ENCODE assay signal across 11 cellular contexts in genomic region chr4:40515037-40515397, GRCh38.
A peak's percentile ranks its signal among the peaks of the same experiment; 100 is the strongest.
DNase-seq lines count a peak whose midpoint lies in the region; ATAC-seq and TF ChIP-seq lines count a peak whose summit lies in the region.
"Had no signal": no experiment of that assay in that cellular context is flagged by ENCODE, and none has a peak within 500 bp of the region (broad histone marks: within the 10 kb centered on the region; RNA-seq: fewer than 3 reads in every experiment).

No MANE protein-coding gene starts in this region.

- BruUV-seq in mammary epithelial cell (replicated peaks; lab: Mats Ljungman, UMichigan): no TSS peak

- DNase-seq in ACHN (peak; percentile 78), LoVo (ENCODE audit: low spot score) (peak; percentile 33), mammary epithelial cell (peak; percentile 70), mucosa of descending colon (peak in 1 of 3 donors; percentile 40), SIG-M5 treated with dmso at 0.1 percent for 504 hours (lab: John Stamatoyannopoulos, UW; ENCODE audit: unreplicated experiment) (no peak)
- DNase-seq in activated effector memory CD4-positive, alpha-beta T cell treated with Interleukin-2 at 50 U/mL for 16 hours: no peak
- no peak for DNase-seq in activated naive CD4-positive, alpha-beta T cell treated with anti-CD3 and anti-CD28 coated beads, Interleukin-2, amount 50 U/mL, for 16 hours
- DNase-seq: C1 segment of cervical spinal cord, NCI-H1436 had no signal

- intact Hi-C loops in mammary epithelial cell (cut with micrococcal nuclease): no loop called here
- intact Hi-C loops in mucosa of descending colon (cut with DNase I, micrococcal nuclease): no loop called here

- H3K9me3 ChIP-seq in mammary epithelial cell (replicated peaks; ENCODE audit: insufficient read depth, low read length) (no peaks in the 10 kb centered on the region), mucosa of descending colon (no peaks in the 10 kb centered on the region)

- no peak for TF ChIP-seq CTCF in mammary epithelial cell (conservative IDR thresholded peaks at IDR 0.05 in 1 of 2, IDR thresholded peaks at IDR 0.05 in 1 of 2; ENCODE audit: extremely low read depth in 1 of 2, insufficient read depth in 1 of 2, low read depth in 1 of 2, low read length in 2 of 2)
- no peak for TF ChIP-seq CTCF in mucosa of descending colon (IDR thresholded peaks at IDR 0.05)

- H3K27me3 ChIP-seq in mammary epithelial cell (ENCODE audit: insufficient read depth, low read length): no peaks in the 10 kb centered on the region

- H3K4me1 ChIP-seq in mammary epithelial cell (ENCODE audit: insufficient read depth, low read length): peaks cover 16% of the 10 kb centered on the region
- peaks cover 22% of the 10 kb centered on the region for H3K4me1 ChIP-seq in mucosa of descending colon (ENCODE audit: low read depth)

- in situ Hi-C loops in ACHN (cut with HindIII; ENCODE audit: low pct_ligation_motif_present, low pct_unique_long_range_greater_than_20kb, low sequenced_read_pairs): no loop called here
- in situ Hi-C loops in mammary epithelial cell (cut with MboI; ENCODE audit: low sequenced_read_pairs in 2 of 2): no loop called here

- H3K9ac ChIP-seq in mammary epithelial cell (ENCODE audit: insufficient read depth, low read length): no peak overlapping the region

- CTCF ChIA-PET in mammary epithelial cell (lab: Charles Lee; ENCODE audit: low non-redundant PET): no interaction called here

- no peaks in the 10 kb centered on the region for H3K79me2 ChIP-seq in mammary epithelial cell (ENCODE audit: insufficient read depth, low read length)

- ATAC-seq in mucosa of descending colon (peak; percentile 4), HG02798 (IDR thresholded peaks at IDR 0.05; ENCODE audit: poor library complexity, unreplicated experiment) (no peak)

- H3K27ac ChIP-seq in mammary epithelial cell (ENCODE audit: insufficient read depth, low read depth, low read length): no peak overlapping the region
- H3K27ac ChIP-seq: SK-N-MC had no signal

- H3K36me3 ChIP-seq in mammary epithelial cell (ENCODE audit: insufficient read depth, low read length) (no peaks in the 10 kb centered on the region), mucosa of descending colon (ENCODE audit: low read depth) (no peaks in the 10 kb centered on the region)

- dilution Hi-C loops in mammary epithelial cell (cut with HindIII; ENCODE audit: low sequenced_read_pairs): no loop called here

- peak overlapping the region; percentile 55 for H3K4me2 ChIP-seq in mammary epithelial cell (ENCODE audit: insufficient read depth, low read depth, low read length)

- H4K20me1 ChIP-seq in mammary epithelial cell (ENCODE audit: insufficient read depth, low read length): no peaks in the 10 kb centered on the region

- peak overlapping the region; percentile 71 for H2AFZ ChIP-seq in mammary epithelial cell (ENCODE audit: low read depth, low read length)

- H3K4me3 ChIP-seq in mammary epithelial cell (replicated peaks in 1 of 3; ENCODE audit: insufficient read depth in 1 of 3, low read depth in 2 of 3, low read length in 3 of 3) (peak overlapping the region in 1 of 3 experiments; percentile 0), mucosa of descending colon (peak overlapping the region; percentile 25)
- H3K4me3 ChIP-seq: SK-N-MC had no signal

- 100% methylated on average over 2 of the region's 2 CpGs for WGBS in mammary epithelial cell (ENCODE audit: low coverage, missing lambda C conversion rate)

Comparison
In these comparisons a context has a peak if more than half of its experiments do, and no peak if none do; other contexts are left out.
1. DNase-seq: peak in ACHN (single experiment), LoVo (single experiment) and mammary epithelial cell (single experiment); none in SIG-M5 treated with dmso at 0.1 percent for 504 hours (single experiment), activated effector memory CD4-positive, alpha-beta T cell treated with Interleukin-2 at 50 U/mL for 16 hours (single experiment) and activated naive CD4-positive, alpha-beta T cell treated with anti-CD3 and anti-CD28 coated beads, Interleukin-2, amount 50 U/mL, for 16 hours (single experiment).